Comparison of ENCODE assay signal across 8 cellular contexts in genomic region chr15:68700395-68701123, GRCh38.
DNase-seq lines count a peak whose midpoint lies in the region; ATAC-seq and TF ChIP-seq lines count a peak whose summit lies in the region.

No MANE protein-coding gene starts in this region.

- no peaks in the 10 kb centered on the region for H3K9me3 ChIP-seq in BE2C
- no peaks in the 10 kb centered on the region for H3K9me3 ChIP-seq in mucosa of descending colon

- peak overlapping the region; percentile 37 for H3K4me3 ChIP-seq in BE2C (ENCODE audit: low read depth, low read length)
- no peak overlapping the region for H3K4me3 ChIP-seq in mucosa of descending colon

- H3K4me1 ChIP-seq in BE2C (peaks cover 22% of the 10 kb centered on the region), mucosa of descending colon (ENCODE audit: low read depth) (no peaks in the 10 kb centered on the region)

- intact Hi-C loops in mucosa of descending colon (cut with DNase I, micrococcal nuclease) = no loop called here

- H3K27me3 ChIP-seq in BE2C = no peaks in the 10 kb centered on the region

- H3K36me3 ChIP-seq in BE2C (no peaks in the 10 kb centered on the region), mucosa of descending colon (ENCODE audit: low read depth) (no peaks in the 10 kb centered on the region)

- peak; percentile 36 for ATAC-seq in mucosa of descending colon
- no peak for ATAC-seq in GM21529 (IDR thresholded peaks at IDR 0.05; ENCODE audit: unreplicated experiment)

- TF ChIP-seq CTCF in BE2C (IDR thresholded peaks at IDR 0.05; ENCODE audit: low read depth, low read length) (no peak), mucosa of descending colon (IDR thresholded peaks at IDR 0.05) (no peak)

- DNase-seq in BE2C (peak; percentile 94), NCI-H2107 (lab: John Stamatoyannopoulos, UW) (peak; percentile 46), dermis blood vessel endothelial cell (peak; percentile 85), mucosa of descending colon (peak in 1 of 3 donors; percentile 13), RPMI8226 (no peak)
- DNase-seq in stimulated activated CD4-positive, alpha-beta T cell treated with anti-CD3 and anti-CD28 coated beads, Interleukin-2, amount 100 ng/mL, for 24 hours = no peak
- DNase-seq in activated CD4-positive, alpha-beta T cell treated with anti-CD3 and anti-CD28 coated beads, Interleukin-2, amount 50 U/mL, for 1 hour = no peak

Comparison
In these comparisons a context has a peak if more than half of its experiments do, and no peak if none do; other contexts are left out.
1. DNase-seq: peak in BE2C (single experiment), NCI-H2107 (single experiment) and dermis blood vessel endothelial cell (single experiment); none in stimulated activated CD4-positive, alpha-beta T cell treated with anti-CD3 and anti-CD28 coated beads, Interleukin-2, amount 100 ng/mL, for 24 hours (0 of 2), RPMI8226 (single experiment) and activated CD4-positive, alpha-beta T cell treated with anti-CD3 and anti-CD28 coated beads, Interleukin-2, amount 50 U/mL, for 1 hour (single experiment).